ENCODE assay signal across 1 cellular context in the genomic region with DNA sequence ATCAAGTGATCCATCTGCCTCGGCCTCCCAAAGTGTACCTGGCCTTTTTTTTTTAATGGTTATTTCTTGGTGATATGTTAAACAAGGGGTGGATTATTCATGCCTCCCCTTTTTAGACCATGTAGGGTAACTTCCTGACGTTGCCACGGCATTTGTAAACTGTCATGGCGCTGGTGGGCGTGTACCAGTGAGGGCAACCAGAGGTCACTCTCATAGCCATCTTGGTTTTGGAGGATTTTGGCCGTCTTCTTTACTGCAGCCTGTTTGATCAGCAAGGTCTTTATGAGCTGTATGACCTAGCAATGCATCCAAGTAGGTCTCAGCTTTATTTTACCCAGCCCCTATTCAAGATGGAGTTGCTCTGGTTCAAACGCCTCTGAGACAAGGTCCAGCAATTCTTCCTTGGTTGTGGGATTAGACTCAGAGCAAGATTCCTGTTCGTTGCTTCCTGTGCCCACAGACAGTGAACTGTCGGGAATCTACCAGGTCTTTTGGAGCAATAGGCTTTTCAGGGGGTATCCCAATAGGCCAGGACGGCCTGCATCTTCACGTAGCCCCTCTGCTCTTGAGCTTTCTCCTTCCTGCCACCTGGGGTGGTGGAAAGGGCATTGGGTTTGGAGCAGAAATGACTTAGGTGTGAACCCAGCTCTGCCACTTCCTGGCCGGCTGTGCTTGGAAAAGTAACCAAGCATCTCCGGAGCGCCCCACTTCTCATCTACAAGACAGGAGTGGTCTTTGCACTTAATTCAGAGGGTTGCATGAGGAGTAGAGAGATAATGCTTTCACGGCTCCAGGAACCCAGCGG.
TF ChIP-seq lines count a peak whose summit lies in the region.

No MANE protein-coding gene starts in this region.

TF ChIP-seq in IMR-90, 13 proteins besides CTCF, POLR2A, EP300 and RAD21:
- TF ChIP-seq NFE2L2 (IDR thresholded peaks at IDR 0.05; ENCODE audit: low read depth, low read length) (no peak), MXI1 (IDR thresholded peaks at IDR 0.05; ENCODE audit: borderline replicate concordance, low read depth, low read length) (no peak), RCOR1 (IDR thresholded peaks at IDR 0.05; ENCODE audit: insufficient replicate concordance, low read length) (no peak), ELK1 (IDR thresholded peaks at IDR 0.05; ENCODE audit: borderline replicate concordance, low read depth, low read length) (no peak), FOS (IDR thresholded peaks at IDR 0.05; ENCODE audit: low read depth, low read length) (no peak), SMC3 (IDR thresholded peaks at IDR 0.05; ENCODE audit: low read depth, low read length) (no peak), CEBPB (IDR thresholded peaks at IDR 0.05; ENCODE audit: low read depth, low read length) (no peak), RFX5 (IDR thresholded peaks at IDR 0.05; ENCODE audit: low read depth, low read length) (no peak), BHLHE40 (IDR thresholded peaks at IDR 0.05; ENCODE audit: low read depth, low read length) (no peak), CHD1 (IDR thresholded peaks at IDR 0.05; ENCODE audit: low read depth, low read length) (no peak), MAZ (IDR thresholded peaks at IDR 0.05; ENCODE audit: borderline replicate concordance, low read depth, low read length) (no peak), MAFK (IDR thresholded peaks at IDR 0.05; ENCODE audit: low read depth, low read length) (no peak)
- TF ChIP-seq, protein P1, sequence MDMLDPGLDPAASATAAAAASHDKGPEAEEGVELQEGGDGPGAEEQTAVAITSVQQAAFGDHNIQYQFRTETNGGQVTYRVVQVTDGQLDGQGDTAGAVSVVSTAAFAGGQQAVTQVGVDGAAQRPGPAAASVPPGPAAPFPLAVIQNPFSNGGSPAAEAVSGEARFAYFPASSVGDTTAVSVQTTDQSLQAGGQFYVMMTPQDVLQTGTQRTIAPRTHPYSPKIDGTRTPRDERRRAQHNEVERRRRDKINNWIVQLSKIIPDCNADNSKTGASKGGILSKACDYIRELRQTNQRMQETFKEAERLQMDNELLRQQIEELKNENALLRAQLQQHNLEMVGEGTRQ (IDR thresholded peaks at IDR 0.05; ENCODE audit: low read depth, low read length), result no peak
